ENCODE assay signal across 8 cellular contexts in genomic region chr5:181204561-181205401, GRCh38. TPM values are rescaled to one million over a fixed set of nuclear protein-coding genes. Genes with fewer than 3 reads are reported as not detected.
DNase-seq lines count a peak whose midpoint lies in the region; ATAC-seq lines count a peak whose summit lies in the region.

Gene TRIM7, minus strand, starts transcription at chr5:181205196. Its CDS starts 86 bp downstream, at chr5:181205110.

- peak within 1 kb of the TSS; percentile 40 for H3K9ac ChIP-seq in mucosa of stomach (ENCODE audit: low read length)

- peaks cover 28% of the 10 kb centered on the region for H3K27me3 ChIP-seq in mucosa of stomach (ENCODE audit: control insufficient read depth, insufficient read depth, low read length)

- ATAC-seq in effector memory CD8-positive, alpha-beta T cell (replicated peaks): no peak

- peaks cover 41% of the 10 kb centered on the region for H3K36me3 Mint-ChIP-seq in effector memory CD8-positive, alpha-beta T cell (ENCODE audit: insufficient read depth)

- peaks cover 23 to 35% of the 10 kb centered on the region in 2 donors for H3K4me1 Mint-ChIP-seq in effector memory CD8-positive, alpha-beta T cell (ENCODE audit: low read depth in 2 of 2)

- H3K36me3 ChIP-seq in mucosa of stomach (ENCODE audit: control insufficient read depth, insufficient read depth, low read length): no peaks in the 10 kb centered on the region

- peaks cover 11 to 17% of the 10 kb centered on the region in 2 donors for H3K27me3 Mint-ChIP-seq in effector memory CD8-positive, alpha-beta T cell

- peaks cover 0 to 2% of the 10 kb centered on the region in 2 donors for H3K9me3 Mint-ChIP-seq in effector memory CD8-positive, alpha-beta T cell

- H3K27ac Mint-ChIP-seq in effector memory CD8-positive, alpha-beta T cell: peak within 1 kb of the TSS; percentile 99 to 100

- peaks cover 37% of the 10 kb centered on the region for H3K4me1 ChIP-seq in mucosa of stomach (ENCODE audit: control insufficient read depth, insufficient read depth, low read length)

- H3K4me3 Mint-ChIP-seq in effector memory CD8-positive, alpha-beta T cell: peak within 1 kb of the TSS; percentile 87 to 98

- DNase-seq in Daoy (ENCODE audit: low read depth) (peak; percentile 71), RKO (ENCODE audit: low spot score) (peak; percentile 33), NCI-H446 treated with DMSO at 0.1 percent for 48 hours (lab: John Stamatoyannopoulos, UW) (no peak), nucleus accumbens (lab: John Stamatoyannopoulos, UW) (no peak), iPS-NIHi7 (ENCODE audit: extremely low spot score) (no peak), NCI-H82 treated with DMSO at 0.1 percent for 48 hours (lab: John Stamatoyannopoulos, UW; ENCODE audit: unreplicated experiment) (no peak)
- DNase-seq in effector memory CD8-positive, alpha-beta T cell: no peak

- no peaks in the 10 kb centered on the region for H3K9me3 ChIP-seq in mucosa of stomach (ENCODE audit: control insufficient read depth, low read length)

- H3K4me3 ChIP-seq in mucosa of stomach (ENCODE audit: low read length): peak within 1 kb of the TSS; percentile 10

RNA-seq across cellular contexts. Expression of gene TRIM7, which starts in this region (rescaled TPM):
- total RNA-seq in Daoy (2014; rRNA removed; shearing (Covaris generic)): 6.7 and 9.0 TPM in 2 replicates

Comparison
In these comparisons a context has a peak if more than half of its experiments do, and no peak if none do; other contexts are left out.
1. DNase-seq: peak in Daoy (single experiment) and RKO (single experiment); none in effector memory CD8-positive, alpha-beta T cell (0 of 3), NCI-H446 treated with DMSO at 0.1 percent for 48 hours (single experiment), nucleus accumbens (0 of 56), iPS-NIHi7 (single experiment) and NCI-H82 treated with DMSO at 0.1 percent for 48 hours (single experiment).